ENCODE assay signal across 20 cellular contexts in genomic region chr2:109091526-109091925, GRCh38. TPM values are rescaled to one million over a fixed set of nuclear protein-coding genes. Genes with fewer than 3 reads are reported as not detected.
DNase-seq lines count a peak whose midpoint lies in the region; ATAC-seq, FAIRE-seq and TF ChIP-seq lines count a peak whose summit lies in the region.
"Had no signal": no experiment of that assay in that cellular context is flagged by ENCODE, and none has a peak within 500 bp of the region (broad histone marks: within the 10 kb centered on the region; RNA-seq: fewer than 3 reads in every experiment).

No MANE protein-coding gene starts in this region.

- no peak overlapping the region for H3K27ac Mint-ChIP-seq in stimulated activated naive CD8-positive, alpha-beta T cell treated with anti-CD3 and anti-CD28 coated beads, Interleukin-15, amount 100 ng/mL, for 72 hours
- H3K27ac Mint-ChIP-seq in osteocyte (ENCODE audit: unreplicated experiment), result no peak overlapping the region
- H3K27ac Mint-ChIP-seq: B cell, HFFc6 had no signal

- H3K4me1 Mint-ChIP-seq in stimulated activated naive CD8-positive, alpha-beta T cell treated with anti-CD3 and anti-CD28 coated beads, Interleukin-15, amount 100 ng/mL, for 72 hours, result peaks cover 9% of the 10 kb centered on the region
- H3K4me1 Mint-ChIP-seq in osteocyte (ENCODE audit: unreplicated experiment), result peaks cover 2% of the 10 kb centered on the region
- H3K4me1 Mint-ChIP-seq: B cell had no signal

- no peak overlapping the region for H3K4me3 Mint-ChIP-seq in stimulated activated naive CD8-positive, alpha-beta T cell treated with anti-CD3 and anti-CD28 coated beads, Interleukin-15, amount 100 ng/mL, for 72 hours
- no peak overlapping the region for H3K4me3 Mint-ChIP-seq in osteocyte (ENCODE audit: unreplicated experiment)
- H3K4me3 Mint-ChIP-seq: B cell; CD4-positive, CD25-positive, alpha-beta regulatory T cell; CD8-positive, alpha-beta memory T cell; HFFc6 had no signal

- no peak for DNase-seq in stimulated activated naive CD8-positive, alpha-beta T cell treated with anti-CD3 and anti-CD28 coated beads, Interleukin-15, Interleukin-2, amounts not matched to agents 100 U/mL and 50 U/mL, for 24 hours
- DNase-seq in stimulated activated naive CD8-positive, alpha-beta T cell treated with anti-CD3 and anti-CD28 coated beads, Interleukin-15, amount 100 ng/mL, for 72 hours, result no peak
- DNase-seq in osteocyte (ENCODE audit: extremely low spot score, unreplicated experiment) (peak; percentile 57), urothelium cell line (ENCODE audit: low spot score) (no peak), GM13976 (ENCODE audit: low spot score) (no peak), NCI-H2196 (lab: John Stamatoyannopoulos, UW; ENCODE audit: unreplicated experiment) (no peak)
- DNase-seq: CD4-positive, CD25-positive, alpha-beta regulatory T cell; CD8-positive, alpha-beta memory T cell; DMS 273 treated with DMSO at 0.1 percent for 48 hours; DMS79; EL; GDM1; GOT3; HFFc6 had no signal

- peak; percentile 46 for ATAC-seq in stimulated activated naive CD8-positive, alpha-beta T cell treated with anti-CD3 and anti-CD28 coated beads, Interleukin-15, Interleukin-2, amounts not matched to agents 100 U/mL and 50 U/mL, for 24 hours
- ATAC-seq in stimulated activated naive CD8-positive, alpha-beta T cell treated with anti-CD3 and anti-CD28 coated beads, Interleukin-15, amount 100 ng/mL, for 72 hours, result no peak
- ATAC-seq: GM12878 had no signal

- H3K27me3 Mint-ChIP-seq in stimulated activated naive CD8-positive, alpha-beta T cell treated with anti-CD3 and anti-CD28 coated beads, Interleukin-15, amount 100 ng/mL, for 72 hours, result no peaks in the 10 kb centered on the region
- peaks cover 13% of the 10 kb centered on the region for H3K27me3 Mint-ChIP-seq in osteocyte (ENCODE audit: unreplicated experiment)

- H3K9me3 Mint-ChIP-seq in stimulated activated naive CD8-positive, alpha-beta T cell treated with anti-CD3 and anti-CD28 coated beads, Interleukin-15, amount 100 ng/mL, for 72 hours, result peaks cover 15 to 46% of the 10 kb centered on the region in 2 donors
- peaks cover 9% of the 10 kb centered on the region for H3K9me3 Mint-ChIP-seq in osteocyte (ENCODE audit: unreplicated experiment)

- TF ChIP-seq CTCF in osteocyte (IDR thresholded peaks at IDR 0.05) (no peak), GM13976 (IDR thresholded peaks at IDR 0.05; ENCODE audit: borderline replicate concordance, control extremely low read depth, extremely low read depth, insufficient read depth, missing control alignments) (no peak)

- peaks cover 2% of the 10 kb centered on the region for H3K36me3 Mint-ChIP-seq in osteocyte (ENCODE audit: unreplicated experiment)
- H3K36me3 Mint-ChIP-seq: CD4-positive, CD25-positive, alpha-beta regulatory T cell had no signal

- in situ Hi-C loops in GM13976 (cut with MboI; ENCODE audit: low sequenced_read_pairs, unreplicated experiment), result no loop called here

- peak; percentile 9 for FAIRE-seq in urothelium cell line (lab: Jason Lieb, UNC)
- FAIRE-seq: A204.1, D721Med, GM12878, GM18507, H54 had no signal

RNA-seq across cellular contexts. Expression of gene SH3RF3, which starts 37.5 kb away (rescaled TPM):
- total RNA-seq in osteocyte, result 79.4 and 84.4 TPM in 2 replicates
